24 cellular contexts compared by ENCODE assay signal in genomic region chr15:60620707-60621106, GRCh38.
DNase-seq lines count a peak whose midpoint lies in the region; ATAC-seq, FAIRE-seq and TF ChIP-seq lines count a peak whose summit lies in the region.
"Had no signal": no experiment of that assay in that cellular context is flagged by ENCODE, and none has a peak within 500 bp of the region (broad histone marks: within the 10 kb centered on the region; RNA-seq: fewer than 3 reads in every experiment).

No MANE protein-coding gene starts in this region.

- H3K9me3 Mint-ChIP-seq in stimulated activated naive CD8-positive, alpha-beta T cell treated with anti-CD3 and anti-CD28 coated beads, Interleukin-15, amount 100 ng/mL, for 72 hours, result no peaks in the 10 kb centered on the region

- no peak for TF ChIP-seq CTCF in body of pancreas (IDR thresholded peaks at IDR 0.05)
- no peak for TF ChIP-seq CTCF in kidney (IDR thresholded peaks at IDR 0.05; ENCODE audit: borderline replicate concordance, extremely low read depth, insufficient read depth)
- no peak for TF ChIP-seq CTCF in sigmoid colon (IDR thresholded peaks at IDR 0.05)

- FAIRE-seq in kidney (lab: Jason Lieb, UNC), result no peak
- FAIRE-seq: GM12891 had no signal

- TF ChIP-seq POLR2A in body of pancreas (IDR thresholded peaks at IDR 0.05), result no peak
- TF ChIP-seq POLR2A in sigmoid colon (IDR thresholded peaks at IDR 0.05), result no peak

- H3K27ac ChIP-seq in GM23248 (no peak overlapping the region), body of pancreas (no peak overlapping the region), kidney (ENCODE audit: low read depth in 2 of 2, low read length in 2 of 2) (no peak overlapping the region), sigmoid colon (peak overlapping the region in 3 of 4 donors; percentile 33 to 50 (median 41))
- H3K27ac ChIP-seq: BLaER1 treated with 17β-estradiol and CSF1 and Interleukin-3, amounts not matched to agents 10 nM and 100 nM; brain microvascular endothelial cell; heart right ventricle; lower lobe of right lung; parathyroid adenoma had no signal

- H3K9me3 ChIP-seq in GM23248 (ENCODE audit: low read depth) (no peaks in the 10 kb centered on the region), body of pancreas (no peaks in the 10 kb centered on the region), kidney (ENCODE audit: control insufficient read depth in 1 of 2, low read length in 2 of 2) (no peaks in the 10 kb centered on the region), sigmoid colon (no peaks in the 10 kb centered on the region)
- H3K9me3 ChIP-seq: BLaER1 treated with 17β-estradiol and CSF1 and Interleukin-3, amounts not matched to agents 10 nM and 100 nM; heart right ventricle; lower lobe of right lung had no signal

- H3K9ac ChIP-seq in GM23248 (0 out of 2 replicates have a peak overlapping the region, but pooled peaks have one; percentile 10), kidney (ENCODE audit: low read length in 2 of 2) (no peak overlapping the region)
- H3K9ac ChIP-seq: BLaER1 treated with 17β-estradiol and CSF1 and Interleukin-3, amounts not matched to agents 10 nM and 100 nM; parathyroid adenoma had no signal

- H3K4me2 ChIP-seq in GM23248 (ENCODE audit: unreplicated experiment), result peak overlapping the region; percentile 40
- H3K4me2 ChIP-seq: BLaER1 treated with 17β-estradiol and CSF1 and Interleukin-3, amounts not matched to agents 10 nM and 100 nM had no signal

- H3K36me3 ChIP-seq in GM23248 (ENCODE audit: low read depth) (no peaks in the 10 kb centered on the region), body of pancreas (replicated peaks in 1 of 2; ENCODE audit: insufficient read depth in 1 of 2, low read depth in 2 of 2) (no peaks in the 10 kb centered on the region), kidney (ENCODE audit: control insufficient read depth in 1 of 2, insufficient read depth in 2 of 2, low read length in 2 of 2) (no peaks in the 10 kb centered on the region), sigmoid colon (no peaks in the 10 kb centered on the region)
- H3K36me3 ChIP-seq: BLaER1 treated with 17β-estradiol and CSF1 and Interleukin-3, amounts not matched to agents 10 nM and 100 nM; brain microvascular endothelial cell; heart right ventricle; lower lobe of right lung had no signal

- no peaks in the 10 kb centered on the region for H3K27me3 ChIP-seq in GM23248 (replicated peaks; ENCODE audit: insufficient read depth)
- no peaks in the 10 kb centered on the region for H3K27me3 ChIP-seq in body of pancreas
- H3K27me3 ChIP-seq in sigmoid colon, result no peaks in the 10 kb centered on the region
- H3K27me3 ChIP-seq: BLaER1 treated with 17β-estradiol and CSF1 and Interleukin-3, amounts not matched to agents 10 nM and 100 nM; heart right ventricle had no signal

- DNase-seq in GM23248 (peak; percentile 68), body of pancreas (peak in 3 of 4 donors; percentile 17 to 44 (median 33)), kidney (peak; percentile 80), sigmoid colon (peak; percentile 86), NCI-H146 (lab: John Stamatoyannopoulos, UW) (no peak), SIG-M5 (lab: John Stamatoyannopoulos, UW) (no peak), NCI-H526 (lab: John Stamatoyannopoulos, UW) (no peak)
- DNase-seq in stimulated activated naive CD8-positive, alpha-beta T cell treated with anti-CD3 and anti-CD28 coated beads, Interleukin-15, amount 100 ng/mL, for 72 hours, result no peak
- DNase-seq: activated CD8-positive, alpha-beta T cell treated with anti-CD3 and anti-CD28 coated beads, Interleukin-2, amount 10 ng/mL, durations not matched to agents 7 days and 5 days; activated effector memory CD4-positive, alpha-beta T cell treated with Interleukin-2 at 50 U/mL for 16 hours; brain microvascular endothelial cell; effector CD8-positive, alpha-beta T cell; GOT3; heart right ventricle; KBM-7; lower lobe of right lung; NCI-H187 treated with DMSO at 0.1 percent for 48 hours; NCI-H774; SHP77 treated with DMSO at 0.1 percent for 48 hours; stimulated activated CD4-positive, alpha-beta T cell treated with anti-CD3 and anti-CD28 coated beads, Interleukin-1b, Interleukin-23, amount 100 ng/mL, for 48 hours; stimulated activated CD8-positive, alpha-beta memory T cell treated with anti-CD3 and anti-CD28 coated beads, Interleukin-4, amount 100 ng/mL, for 48 hours had no signal

- no peak overlapping the region for H3K4me3 ChIP-seq in GM23248
- H3K4me3 ChIP-seq in body of pancreas, result no peak overlapping the region
- no peak overlapping the region for H3K4me3 ChIP-seq in kidney (ENCODE audit: low read length in 2 of 2)
- peak overlapping the region in 3 of 4 donors; percentile 6 to 27 (median 19) for H3K4me3 ChIP-seq in sigmoid colon
- H3K4me3 ChIP-seq: BLaER1 treated with 17β-estradiol and CSF1 and Interleukin-3, amounts not matched to agents 10 nM and 100 nM; heart right ventricle; lower lobe of right lung had no signal

- no peaks in the 10 kb centered on the region for H3K79me2 ChIP-seq in GM23248 (ENCODE audit: insufficient read depth)
- H3K79me2 ChIP-seq: parathyroid adenoma had no signal

- TF ChIP-seq EP300 in sigmoid colon (IDR thresholded peaks at IDR 0.05), result no peak

- intact Hi-C loops in body of pancreas (cut with DNase I) (no loop called here), kidney (cut with DNase I) (no loop called here), sigmoid colon (cut with DNase I) (no loop called here)

- H3K4me1 ChIP-seq in GM23248 (ENCODE audit: insufficient read depth), result no peaks in the 10 kb centered on the region
- no peaks in the 10 kb centered on the region for H3K4me1 ChIP-seq in body of pancreas
- H3K4me1 ChIP-seq in kidney (ENCODE audit: control insufficient read depth in 1 of 2, insufficient read depth in 1 of 2, low read depth in 1 of 2, low read length in 2 of 2), result no peaks in the 10 kb centered on the region
- peaks cover 0 to 14% (median 7%) of the 10 kb centered on the region in 4 donors for H3K4me1 ChIP-seq in sigmoid colon
- H3K4me1 ChIP-seq: BLaER1 treated with 17β-estradiol and CSF1 and Interleukin-3, amounts not matched to agents 10 nM and 100 nM; lower lobe of right lung; parathyroid adenoma had no signal

- no peaks in the 10 kb centered on the region for H3K4me1 Mint-ChIP-seq in stimulated activated naive CD8-positive, alpha-beta T cell treated with anti-CD3 and anti-CD28 coated beads, Interleukin-15, amount 100 ng/mL, for 72 hours

- ATAC-seq in body of pancreas, result peak; percentile 24
- ATAC-seq in stimulated activated naive CD8-positive, alpha-beta T cell treated with anti-CD3 and anti-CD28 coated beads, Interleukin-15, amount 100 ng/mL, for 72 hours, result no peak
- ATAC-seq: activated CD8-positive, alpha-beta T cell treated with anti-CD3 and anti-CD28 coated beads, Interleukin-2, amount 10 ng/mL, durations not matched to agents 7 days and 5 days had no signal

- no peak overlapping the region for H3K27ac Mint-ChIP-seq in stimulated activated naive CD8-positive, alpha-beta T cell treated with anti-CD3 and anti-CD28 coated beads, Interleukin-15, amount 100 ng/mL, for 72 hours
- H3K27ac Mint-ChIP-seq: activated CD8-positive, alpha-beta T cell treated with anti-CD3 and anti-CD28 coated beads, Interleukin-2, amount 10 ng/mL, durations not matched to agents 7 days and 5 days had no signal

- no peaks in the 10 kb centered on the region for H3F3A ChIP-seq in GM23248 (ENCODE audit: insufficient read depth)

- in situ Hi-C loops in GM23248 (cut with MboI), result no loop called here

- H3K4me3 Mint-ChIP-seq in stimulated activated naive CD8-positive, alpha-beta T cell treated with anti-CD3 and anti-CD28 coated beads, Interleukin-15, amount 100 ng/mL, for 72 hours, result no peak overlapping the region
- H3K4me3 Mint-ChIP-seq: activated CD8-positive, alpha-beta T cell treated with anti-CD3 and anti-CD28 coated beads, Interleukin-2, amount 10 ng/mL, durations not matched to agents 7 days and 5 days had no signal

- no peaks in the 10 kb centered on the region for H3K9me2 ChIP-seq in GM23248 (ENCODE audit: insufficient read depth)

- 48 to 53% methylated on average over 13 to 14 of the region's 14 CpGs for WGBS in GM23248 (ENCODE audit: low coverage in 1 of 2, low lambda C conversion rate in 2 of 2, missing lambda C conversion rate in 2 of 2), 2 experiments
- 62 to 73% methylated on average over 14 of the region's 14 CpGs for WGBS in body of pancreas, 2 donors
- 82 to 90% methylated on average over 14 of the region's 14 CpGs for WGBS in sigmoid colon, 2 donors

- H4K20me1 ChIP-seq in GM23248 (ENCODE audit: insufficient read depth), result no peaks in the 10 kb centered on the region
- H4K20me1 ChIP-seq: BLaER1 treated with 17β-estradiol and CSF1 and Interleukin-3, amounts not matched to agents 10 nM and 100 nM had no signal

- peak overlapping the region; percentile 38; the same call in 1 of the 2 replicates for H2AFZ ChIP-seq in GM23248
- H2AFZ ChIP-seq: parathyroid adenoma had no signal

- no peaks in the 10 kb centered on the region for H3K27me3 Mint-ChIP-seq in stimulated activated naive CD8-positive, alpha-beta T cell treated with anti-CD3 and anti-CD28 coated beads, Interleukin-15, amount 100 ng/mL, for 72 hours

Comparison
In these comparisons a context has a peak if more than half of its experiments do, and no peak if none do; other contexts are left out.
1. DNase-seq: peak in GM23248 (single experiment), body of pancreas (3 of 4), kidney (single experiment) and sigmoid colon (single experiment); none in stimulated activated naive CD8-positive, alpha-beta T cell treated with anti-CD3 and anti-CD28 coated beads, Interleukin-15, amount 100 ng/mL, for 72 hours (0 of 2), NCI-H146 (single experiment), SIG-M5 (single experiment) and NCI-H526 (0 of 2).
2. H3K27ac ChIP-seq: peak in sigmoid colon (3 of 4); none in GM23248 (single experiment), body of pancreas (0 of 4) and kidney (0 of 2).
3. H3K4me3 ChIP-seq: peak in sigmoid colon (3 of 4); none in GM23248 (single experiment), body of pancreas (0 of 2) and kidney (0 of 2).